Comparison of ENCODE assay signal across 34 cellular contexts in the genomic region with DNA sequence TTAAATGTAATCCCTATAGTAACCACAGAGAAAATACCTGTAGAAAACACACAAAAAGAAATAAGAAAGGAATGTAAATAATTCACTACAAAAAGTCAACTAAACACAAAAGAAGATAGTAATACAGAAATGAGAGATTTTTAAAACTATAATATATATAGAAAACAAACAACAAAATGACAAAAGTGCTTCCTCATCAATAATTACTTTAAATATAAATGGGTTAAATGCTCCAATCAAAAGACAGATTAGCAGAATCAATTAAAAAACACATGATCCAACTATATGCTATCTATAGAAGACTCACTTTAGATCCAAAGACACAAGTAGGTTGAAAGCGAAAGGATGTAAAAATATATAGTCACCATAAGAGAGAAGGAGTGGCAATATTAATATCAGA. TPM values are rescaled to one million over a fixed set of nuclear protein-coding genes. Genes with fewer than 3 reads are reported as not detected.
"Had no signal": no experiment of that assay in that cellular context is flagged by ENCODE, and none has a peak within 500 bp of the region (broad histone marks: within the 10 kb centered on the region; RNA-seq: fewer than 3 reads in every experiment).

No MANE protein-coding gene starts in this region.

- H3K27ac ChIP-seq: brain microvascular endothelial cell, epithelial cell of prostate, esophagus squamous epithelium had no signal

- H3K9me3 Mint-ChIP-seq: activated CD4-positive, alpha-beta memory T cell treated with anti-CD3 and anti-CD28 coated beads for 36 hours; activated CD4-positive, alpha-beta T cell treated with anti-CD3 and anti-CD28 coated beads, Interleukin-2, amount 10 ng/mL, durations not matched to agents 24 days and 14 days; activated T-cell treated with anti-CD3 and anti-CD28 coated beads, Interleukin-2, amount 50 U/mL, for 24 hours; activated T-cell treated with anti-CD3 and anti-CD28 coated beads, Interleukin-2, amount 50 U/mL, for 72 hours; effector memory CD8-positive, alpha-beta T cell; T-helper 2 cell treated with Interferon-gamma antibody and Interleukin-4, amounts not matched to agents 5 μg/mL and 100 μg/mL, for 36 hours had no signal

- H3K4me1 Mint-ChIP-seq: activated CD4-positive, alpha-beta T cell treated with anti-CD3 and anti-CD28 coated beads for 36 hours; activated CD4-positive, alpha-beta T cell treated with anti-CD3 and anti-CD28 coated beads, Interleukin-2, amount 10 ng/mL, durations not matched to agents 24 days and 14 days; activated CD8-positive, alpha-beta memory T cell treated with anti-CD3 and anti-CD28 coated beads, Interleukin-2, amount 10 ng/mL, durations not matched to agents 7 days and 5 days; T-helper 17 cell had no signal

- H3K4me3 Mint-ChIP-seq: activated CD4-positive, alpha-beta memory T cell treated with anti-CD3 and anti-CD28 coated beads for 36 hours; activated CD4-positive, alpha-beta T cell treated with anti-CD3 and anti-CD28 coated beads for 36 hours; activated CD4-positive, alpha-beta T cell treated with anti-CD3 and anti-CD28 coated beads, Interleukin-2, amount 10 ng/mL, durations not matched to agents 24 days and 14 days; activated CD8-positive, alpha-beta memory T cell treated with anti-CD3 and anti-CD28 coated beads, Interleukin-2, amount 10 ng/mL, durations not matched to agents 7 days and 5 days; activated CD8-positive, alpha-beta T cell treated with anti-CD3 and anti-CD28 coated beads, Interleukin-2, amount 10 ng/mL, durations not matched to agents 7 days and 5 days; activated naive CD8-positive, alpha-beta T cell; activated T-cell treated with anti-CD3 and anti-CD28 coated beads, Interleukin-2, amount 50 U/mL, for 24 hours; activated T-cell treated with anti-CD3 and anti-CD28 coated beads, Interleukin-2, amount 50 U/mL, for 72 hours; effector memory CD8-positive, alpha-beta T cell; T-helper 17 cell; T-helper 2 cell treated with Interferon-gamma antibody and Interleukin-4, amounts not matched to agents 5 μg/mL and 100 μg/mL, for 36 hours had no signal

- H3K36me3 ChIP-seq: brain microvascular endothelial cell, esophagus squamous epithelium had no signal

- H3K9me3 ChIP-seq: esophagus squamous epithelium had no signal

- H3K36me3 Mint-ChIP-seq: activated CD4-positive, alpha-beta memory T cell treated with anti-CD3 and anti-CD28 coated beads for 36 hours; activated CD8-positive, alpha-beta memory T cell treated with anti-CD3 and anti-CD28 coated beads, Interleukin-2, amount 10 ng/mL, durations not matched to agents 7 days and 5 days; activated naive CD8-positive, alpha-beta T cell had no signal

- H3K27ac Mint-ChIP-seq: activated CD4-positive, alpha-beta memory T cell treated with anti-CD3 and anti-CD28 coated beads for 36 hours; activated CD4-positive, alpha-beta T cell treated with anti-CD3 and anti-CD28 coated beads for 36 hours; activated CD4-positive, alpha-beta T cell treated with anti-CD3 and anti-CD28 coated beads, Interleukin-2, amount 10 ng/mL, durations not matched to agents 24 days and 14 days; activated CD8-positive, alpha-beta memory T cell treated with anti-CD3 and anti-CD28 coated beads, Interleukin-2, amount 10 ng/mL, durations not matched to agents 7 days and 5 days; activated CD8-positive, alpha-beta T cell treated with anti-CD3 and anti-CD28 coated beads, Interleukin-2, amount 10 ng/mL, durations not matched to agents 7 days and 5 days; activated naive CD8-positive, alpha-beta T cell; activated T-cell treated with anti-CD3 and anti-CD28 coated beads, Interleukin-2, amount 50 U/mL, for 24 hours; activated T-cell treated with anti-CD3 and anti-CD28 coated beads, Interleukin-2, amount 50 U/mL, for 72 hours; effector memory CD8-positive, alpha-beta T cell; T-helper 17 cell; T-helper 2 cell treated with Interferon-gamma antibody and Interleukin-4, amounts not matched to agents 5 μg/mL and 100 μg/mL, for 36 hours had no signal

- FAIRE-seq: bronchial epithelial cell, colon, endothelial cell of umbilical vein had no signal

- DNase-seq: activated CD4-positive, alpha-beta memory T cell treated with anti-CD3 and anti-CD28 coated beads for 36 hours; activated CD4-positive, alpha-beta T cell treated with anti-CD3 and anti-CD28 coated beads for 36 hours; activated CD4-positive, alpha-beta T cell treated with anti-CD3 and anti-CD28 coated beads, Interleukin-2, amount 10 ng/mL, durations not matched to agents 24 days and 14 days; activated CD4-positive, CD25-positive, alpha-beta regulatory T cell; activated CD4-positive, CD25-positive, alpha-beta regulatory T cell treated with anti-CD3 and anti-CD28 coated beads, Interleukin-2, amount 50 U/mL, for 72 hours; activated CD8-positive, alpha-beta memory T cell treated with anti-CD3 and anti-CD28 coated beads, Interleukin-2, amount 10 ng/mL, durations not matched to agents 7 days and 5 days; activated CD8-positive, alpha-beta memory T cell treated with anti-CD3 and anti-CD28 coated beads, Interleukin-2, amount 50 U/mL, for 48 hours; activated CD8-positive, alpha-beta T cell treated with anti-CD3 and anti-CD28 coated beads, Interleukin-2, amount 10 ng/mL, durations not matched to agents 7 days and 5 days; activated gamma-delta T cell; activated naive CD4-positive, alpha-beta T cell; activated naive CD4-positive, alpha-beta T cell treated with anti-CD3 and anti-CD28 coated beads, Interleukin-2, amount 50 U/mL, for 16 hours; activated T-cell treated with anti-CD3 and anti-CD28 coated beads for 4 hours; activated T-cell treated with anti-CD3 and anti-CD28 coated beads, Interleukin-2, amount 50 U/mL, for 24 hours; activated T-cell treated with anti-CD3 and anti-CD28 coated beads, Interleukin-2, amount 50 U/mL, for 72 hours; amniotic stem cell; anterior cingulate cortex; brain microvascular endothelial cell; caudate nucleus; cortex of kidney; dermis blood vessel endothelial cell; effector CD4-positive, alpha-beta T cell; effector memory CD8-positive, alpha-beta T cell; esophagus squamous epithelium; foreskin melanocyte; head of caudate nucleus; T-helper 1 cell; T-helper 17 cell; T1000 had no signal

- H3K4me1 ChIP-seq: esophagus squamous epithelium had no signal

- ATAC-seq: activated CD4-positive, alpha-beta T cell treated with anti-CD3 and anti-CD28 coated beads for 36 hours; activated CD8-positive, alpha-beta memory T cell treated with anti-CD3 and anti-CD28 coated beads, Interleukin-2, amount 10 ng/mL, durations not matched to agents 7 days and 5 days; activated CD8-positive, alpha-beta T cell treated with anti-CD3 and anti-CD28 coated beads, Interleukin-2, amount 10 ng/mL, durations not matched to agents 7 days and 5 days; activated T-cell treated with anti-CD3 and anti-CD28 coated beads, Interleukin-2, amount 50 U/mL, for 72 hours; effector memory CD8-positive, alpha-beta T cell; T-helper 17 cell had no signal

- H3K4me3 ChIP-seq: esophagus squamous epithelium had no signal

- H3K27me3 ChIP-seq: brain microvascular endothelial cell had no signal

RNA-seq across cellular contexts. Expression of gene FRMD5, which starts 45.8 kb away (rescaled TPM):
- total RNA-seq: activated CD4-positive, alpha-beta T cell treated with anti-CD3 and anti-CD28 coated beads, Interleukin-2, amount 10 ng/mL, durations not matched to agents 24 days and 14 days; activated CD8-positive, alpha-beta T cell treated with anti-CD3 and anti-CD28 coated beads, Interleukin-2, amount 10 ng/mL, durations not matched to agents 7 days and 5 days; T-helper 17 cell had no signal
